ENCODE assay signal across 16 cellular contexts in genomic region chr12:106097011-106097410, GRCh38. TPM values are rescaled to one million over a fixed set of nuclear protein-coding genes. Genes with fewer than 3 reads are reported as not detected.
DNase-seq lines count a peak whose midpoint lies in the region; ATAC-seq, FAIRE-seq and TF ChIP-seq lines count a peak whose summit lies in the region.
"Had no signal": no experiment of that assay in that cellular context is flagged by ENCODE, and none has a peak within 500 bp of the region (broad histone marks: within the 10 kb centered on the region; RNA-seq: fewer than 3 reads in every experiment).

No MANE protein-coding gene starts in this region.

- H4K91ac ChIP-seq in IMR-90 (ENCODE audit: insufficient read depth, low read depth, low read length), result no peak overlapping the region

- H2AK9ac ChIP-seq in IMR-90 (replicated peaks; ENCODE audit: low read depth, low read length, poor library complexity), result no peak overlapping the region

- H3K4me1 ChIP-seq in IMR-90 (ENCODE audit: control insufficient read depth, insufficient read depth, low read length), result peaks cover 1% of the 10 kb centered on the region; the same call in 1 of the 2 replicates
- peaks cover 14% of the 10 kb centered on the region for H3K4me1 ChIP-seq in endothelial cell of umbilical vein (ENCODE audit: control insufficient read depth, extremely low read depth, insufficient read depth, low read length)
- peaks cover 10 to 41% (median 38%) of the 10 kb centered on the region in 4 donors for H3K4me1 ChIP-seq in liver (ENCODE audit: control insufficient read depth in 4 of 4, insufficient read depth in 4 of 4, low read length in 3 of 4)
- H3K4me1 ChIP-seq in thoracic aorta (ENCODE audit: control insufficient read depth in 1 of 2, low read depth in 2 of 2), result peaks cover 23 to 71% of the 10 kb centered on the region in 2 donors

- dilution Hi-C loops in IMR-90 (cut with HindIII; ENCODE audit: low sequenced_read_pairs, unreplicated experiment), result no loop called here
- dilution Hi-C loops in endothelial cell of umbilical vein (cut with MboI; ENCODE audit: extremely low pct_ligation_motif_present, low sequenced_read_pairs), result no loop called here

- peak; percentile 84 for FAIRE-seq in endothelial cell of umbilical vein (lab: Jason Lieb, UNC)
- FAIRE-seq: islet of Langerhans had no signal

- H4K20me1 ChIP-seq in IMR-90 (ENCODE audit: insufficient read depth, low read length) (no peaks in the 10 kb centered on the region; the same call in 1 of the 2 replicates), endothelial cell of umbilical vein (replicated peaks; ENCODE audit: control insufficient read depth, extremely low read depth, insufficient read depth, low read length) (peaks cover 5% of the 10 kb centered on the region)

- H3K79me2 ChIP-seq in endothelial cell of umbilical vein (ENCODE audit: control insufficient read depth, insufficient read depth, low read length), result no peaks in the 10 kb centered on the region

- CTCF ChIA-PET in IMR-90 (lab: Yijun Ruan, JAX), result no interaction called here
- CTCF ChIA-PET in endothelial cell of umbilical vein (lab: Charles Lee), result interaction anchor here (0.7 to 2.1 kb wide), 5 partner anchors 10 to 131 kb away, joined by 3 to 17 read pairs (median 4); no protein-coding TSS in a partner anchor

- H2AK5ac ChIP-seq in IMR-90 (ENCODE audit: low read depth, low read length), result no peak overlapping the region

- H3K79me1 ChIP-seq in IMR-90 (ENCODE audit: low read depth in 1 of 2, low read length in 2 of 2), result peaks cover 9 to 25% of the 10 kb centered on the region in 2 experiments; a peak in 3 of 4 replicates

- H3K9ac ChIP-seq in IMR-90 (ENCODE audit: low read depth, low read length) (no peak overlapping the region), endothelial cell of umbilical vein (replicated peaks; ENCODE audit: extremely low read depth, insufficient read depth, low read length) (no peak overlapping the region), liver (ENCODE audit: low read depth in 1 of 2, low read length in 2 of 2) (no peak overlapping the region)

- H3K23ac ChIP-seq in IMR-90 (ENCODE audit: low read depth, low read length), result no peak overlapping the region

- H3K56ac ChIP-seq in IMR-90 (ENCODE audit: extremely low read depth, insufficient read depth, low read length), result no peak overlapping the region

- no peak overlapping the region for H2BK20ac ChIP-seq in IMR-90 (ENCODE audit: low read depth, low read length)

- H2AFZ ChIP-seq in IMR-90 (replicated peaks; ENCODE audit: low read length, poor library complexity), result no peak overlapping the region
- H2AFZ ChIP-seq in endothelial cell of umbilical vein (ENCODE audit: low read depth, low read length), result no peak overlapping the region

- no peaks in the 10 kb centered on the region for H3K9me3 ChIP-seq in IMR-90 (ENCODE audit: control insufficient read depth, insufficient read depth, low read length)
- no peaks in the 10 kb centered on the region for H3K9me3 ChIP-seq in endothelial cell of umbilical vein (replicated peaks; ENCODE audit: control insufficient read depth, insufficient read depth, low read length)
- no peaks in the 10 kb centered on the region for H3K9me3 ChIP-seq in liver (ENCODE audit: control insufficient read depth in 4 of 4, low read length in 3 of 4)
- no peaks in the 10 kb centered on the region for H3K9me3 ChIP-seq in thoracic aorta

- no peak overlapping the region for H3K4ac ChIP-seq in IMR-90 (ENCODE audit: low read depth, low read length)

- no peak overlapping the region for H2BK120ac ChIP-seq in IMR-90 (ENCODE audit: low read depth, low read length)

- no peak overlapping the region for H2BK5ac ChIP-seq in IMR-90 (ENCODE audit: low read depth, low read length, poor library complexity, severe bottlenecking)

- POLR2A ChIA-PET in IMR-90 (lab: Charles Lee; ENCODE audit: unreplicated experiment) (no interaction called here), endothelial cell of umbilical vein (lab: Charles Lee) (no interaction called here)

- H3K18ac ChIP-seq in IMR-90 (ENCODE audit: low read depth, low read length), result no peak overlapping the region

- DNase-seq in IMR-90 (peak; percentile 35), endothelial cell of umbilical vein (ENCODE audit: low read depth, low spot score) (peak; percentile 55), thoracic aorta (ENCODE audit: low spot score) (no peak), medulla oblongata (ENCODE audit: extremely low spot score) (no peak), SW 1271 (lab: John Stamatoyannopoulos, UW) (no peak), NCI-H345 (lab: John Stamatoyannopoulos, UW) (no peak)
- DNase-seq: activated CD4-positive, alpha-beta T cell treated with anti-CD3 and anti-CD28 coated beads for 4 hours; activated naive CD4-positive, alpha-beta T cell treated with anti-CD3 and anti-CD28 coated beads, Interleukin-2, amount 50 U/mL, for 16 hours; HCEC 1CT; NK-92 treated with Interleukin-12 subunit alpha and Interleukin-12 subunit beta, amount 100 ng/mL, for 24 hours; stimulated activated CD4-positive, alpha-beta T cell treated with anti-CD3 and anti-CD28 coated beads, Interleukin-2, amount 100 ng/mL, for 24 hours; trophoblast cell had no signal

- H3K4me2 ChIP-seq in IMR-90 (ENCODE audit: low read depth, low read length) (no peak overlapping the region), endothelial cell of umbilical vein (ENCODE audit: insufficient read depth, low read length) (peak overlapping the region; percentile 0)

- H3K27me3 ChIP-seq in IMR-90 (ENCODE audit: control insufficient read depth, insufficient read depth, low read length) (no peaks in the 10 kb centered on the region), endothelial cell of umbilical vein (ENCODE audit: control insufficient read depth in 2 of 2, insufficient read depth in 2 of 2, low read length in 2 of 2) (no peaks in the 10 kb centered on the region), liver (ENCODE audit: control insufficient read depth in 4 of 4, insufficient read depth in 4 of 4, low read length in 3 of 4) (no peaks in the 10 kb centered on the region), thoracic aorta (replicated peaks; ENCODE audit: insufficient read depth) (no peaks in the 10 kb centered on the region)

- H4K8ac ChIP-seq in IMR-90 (ENCODE audit: low read depth in 2 of 2, low read length in 2 of 2), result no peak overlapping the region

- TF ChIP-seq RAD21 in IMR-90 (IDR thresholded peaks at IDR 0.05; ENCODE audit: low read length) (no peak), liver (IDR thresholded peaks at IDR 0.05) (no peak)

- no peak overlapping the region for H4K5ac ChIP-seq in IMR-90 (ENCODE audit: low read depth, low read length)

- intact Hi-C loops in IMR-90 (cut with micrococcal nuclease), result no loop called here
- intact Hi-C loops in endothelial cell of umbilical vein (cut with micrococcal nuclease), result no loop called here

- H3K27ac ChIP-seq in IMR-90 (ENCODE audit: insufficient read depth, low read length) (no peak overlapping the region), endothelial cell of umbilical vein (ENCODE audit: insufficient read depth, low read depth, low read length) (no peak overlapping the region), liver (ENCODE audit: low read depth in 1 of 2, low read length in 2 of 2) (peak overlapping the region; percentile 71 to 74), thoracic aorta (peak overlapping the region; percentile 19 to 68)

- ATAC-seq in IMR-90 (ENCODE audit: low read depth) (no peak), thoracic aorta (ENCODE audit: insufficient number of reproducible peaks, low FRiP score, low read depth) (no peak), HG02970 (IDR thresholded peaks at IDR 0.05; ENCODE audit: low FRiP score, unreplicated experiment) (no peak)

- 88% methylated on average over 1 of the region's 2 CpGs; no CpG with 5 or more reads in 1 of the 2 experiments for WGBS in IMR-90 (ENCODE audit: extremely low coverage in 2 of 2, insufficient read length in 1 of 2), 2 experiments
- 63% methylated on average over 2 of the region's 2 CpGs for WGBS in liver

- no peak overlapping the region for H3K14ac ChIP-seq in IMR-90 (replicated peaks; ENCODE audit: low read depth, low read length)

- in situ Hi-C loops in IMR-90 (cut with MboI; ENCODE audit: low sequenced_read_pairs), result no loop called here

- TF ChIP-seq CTCF in IMR-90 (conservative IDR thresholded peaks at IDR 0.05; ENCODE audit: low read depth, low read length) (no peak), endothelial cell of umbilical vein (IDR thresholded peaks at IDR 0.05; ENCODE audit: extremely low read depth in 1 of 2, insufficient read depth in 1 of 2, low read depth in 1 of 2, low read length in 2 of 2) (no peak), liver (IDR thresholded peaks at IDR 0.05; ENCODE audit: low read depth, low read length, missing input control) (no peak), thoracic aorta (IDR thresholded peaks at IDR 0.05) (no peak)

- TF ChIP-seq POLR2A in IMR-90 (IDR thresholded peaks at IDR 0.05; ENCODE audit: low read depth, low read length) (no peak), endothelial cell of umbilical vein (IDR thresholded peaks at IDR 0.05; ENCODE audit: low read depth, low read length) (no peak)

- H3K9me1 ChIP-seq in IMR-90 (ENCODE audit: insufficient read depth, low read length) (peaks cover 10% of the 10 kb centered on the region; the same call in 1 of the 2 replicates), endothelial cell of umbilical vein (replicated peaks; ENCODE audit: control insufficient read depth, extremely low read depth, insufficient read depth, low read length) (no peaks in the 10 kb centered on the region)

- H3K36me3 ChIP-seq in IMR-90 (ENCODE audit: control insufficient read depth, insufficient read depth, low read length) (peaks cover 12% of the 10 kb centered on the region), endothelial cell of umbilical vein (ENCODE audit: control insufficient read depth in 2 of 2, extremely low read depth in 1 of 2, insufficient read depth in 2 of 2, low read length in 2 of 2) (peaks cover 0 to 31% of the 10 kb centered on the region in 2 experiments), liver (ENCODE audit: control insufficient read depth in 4 of 4, insufficient read depth in 3 of 4, low read depth in 1 of 4, low read length in 3 of 4) (no peaks in the 10 kb centered on the region), thoracic aorta (no peaks in the 10 kb centered on the region)

- BruUV-seq in IMR-90 (replicated peaks; lab: Mats Ljungman, UMichigan) (no TSS peak), endothelial cell of umbilical vein (replicated peaks; lab: Mats Ljungman, UMichigan) (no TSS peak)

- H2BK15ac ChIP-seq in IMR-90 (ENCODE audit: low read depth, low read length), result no peak overlapping the region

- H3K4me3 ChIP-seq in IMR-90 (ENCODE audit: insufficient read depth, low read depth, low read length) (no peak overlapping the region), endothelial cell of umbilical vein (replicated peaks in 1 of 3; ENCODE audit: insufficient read depth in 1 of 3, low read depth in 1 of 3, low read length in 3 of 3) (no peak overlapping the region), liver (ENCODE audit: low read depth in 1 of 3, low read length in 3 of 3) (no peak overlapping the region), thoracic aorta (peak overlapping the region; percentile 14)

RNA-seq across cellular contexts. Expression of gene NUAK1, which starts 41.7 kb away (rescaled TPM):
- total RNA-seq in IMR-90 (2012; rRNA removed) (8.8 and 8.9 TPM in 2 replicates), endothelial cell of umbilical vein (34.2 and 38.0 TPM in 2 replicates), liver (1 to 10 TPM; 3.6 to 9.3 TPM), thoracic aorta (10 to 100 TPM; 20.0 to 31.4 TPM)
- polyA plus RNA-seq in IMR-90 (2012; rRNA removed) (4.8 and 4.9 TPM in 2 replicates), endothelial cell of umbilical vein (19.8 and 39.7 TPM in 2 replicates), liver (1 to 10 TPM; 2.5 to 4.1 TPM)
- 3.0 and 3.1 TPM in 2 replicates for polyA plus RNA-seq in IMR-90 (2012; cell fraction: cytosol; rRNA removed)
- 4.5 and 10.4 TPM in 2 replicates for polyA plus RNA-seq in IMR-90 (2012; cell fraction: nucleus; rRNA removed; ENCODE audit: low replicate concordance)
- polyA plus RNA-seq in endothelial cell of umbilical vein (2011; cell fraction: cytosol; rRNA removed), result 23.1 and 23.6 TPM in 2 replicates
- 38.8 and 44.0 TPM in 2 replicates for polyA plus RNA-seq in endothelial cell of umbilical vein (2011; cell fraction: nucleus; rRNA removed)
- 12.1 and 16.3 TPM in 2 replicates for polyA plus RNA-seq in endothelial cell of umbilical vein (2012)
- 58.9 and 75.2 TPM in 2 replicates for polyA minus RNA-seq in endothelial cell of umbilical vein
- polyA minus RNA-seq in endothelial cell of umbilical vein (2011; cell fraction: cytosol; rRNA and poly(A)+ RNA removed), result 2.3 TPM
- 30.5 and 34.3 TPM in 2 replicates for polyA minus RNA-seq in endothelial cell of umbilical vein (2011; cell fraction: nucleus; rRNA and poly(A)+ RNA removed)
- total RNA-seq: T-helper 2 cell treated with Interferon-gamma antibody and Interleukin-4, amounts not matched to agents 100 ng/mL and 5 ng/mL, for 36 hours had no signal

Comparison
In these comparisons a context has a peak if more than half of its experiments do, and no peak if none do; other contexts are left out.
1. DNase-seq: peak in IMR-90 (single experiment) and endothelial cell of umbilical vein (single experiment); none in thoracic aorta (single experiment), medulla oblongata (single experiment), SW 1271 (0 of 2) and NCI-H345 (single experiment).
2. H3K27ac ChIP-seq: peak in liver (2 of 2) and thoracic aorta (2 of 2); none in IMR-90 (single experiment) and endothelial cell of umbilical vein (single experiment).